In the genomic region with DNA sequence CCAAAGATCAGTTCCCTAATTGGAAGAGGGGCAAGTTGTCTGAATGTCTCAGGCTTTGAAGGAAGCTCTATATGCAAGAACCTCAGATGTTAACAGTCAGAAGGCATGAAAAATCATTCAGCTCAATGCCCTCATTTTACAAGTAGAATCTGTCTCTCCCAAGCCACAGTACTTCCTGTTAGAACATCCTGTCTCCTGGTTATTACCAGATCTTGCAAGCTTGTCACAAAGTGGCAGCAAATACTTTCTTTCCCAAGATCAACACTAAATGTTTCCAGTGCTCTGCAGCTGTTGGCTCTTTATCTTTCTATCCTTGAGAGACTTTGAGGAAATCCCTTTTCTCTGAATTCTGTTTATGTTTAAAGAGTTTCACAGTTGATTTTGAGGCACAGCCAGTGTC, we compare ENCODE assay signal across 10 cellular contexts.
DNase-seq lines count a peak whose midpoint lies in the region; TF ChIP-seq lines count a peak whose summit lies in the region.
"Had no signal": no experiment of that assay in that cellular context is flagged by ENCODE, and none has a peak within 500 bp of the region (broad histone marks: within the 10 kb centered on the region; RNA-seq: fewer than 3 reads in every experiment).

No MANE protein-coding gene starts in this region.

- no peaks in the 10 kb centered on the region for H3K9me3 ChIP-seq in esophagus squamous epithelium

- no peak overlapping the region for H3K4me3 Mint-ChIP-seq in activated T-helper 1 cell treated with anti-CD3 and anti-CD28 coated beads, Interleukin-12 subunit alpha, Interleukin-12 subunit beta, Interleukin-2, Interleukin-4 antibody, amounts not matched to agents 30 ng/mL and 10 ng/mL and 1 ng/mL, durations not matched to agents 14 hours and 24 hours and 36 hours

- DNase-seq in GM04503 (ENCODE audit: low read depth) (peak; percentile 44), LNCaP clone FGC (ENCODE audit: low read depth) (peak; percentile 22), esophagus squamous epithelium (lab: John Stamatoyannopoulos, UW) (no peak), renal cortical epithelial cell (ENCODE audit: low read depth) (peak; percentile 33), NCI-H1694 treated with DMSO at 0.1 percent for 48 hours (lab: John Stamatoyannopoulos, UW) (no peak), C1 segment of cervical spinal cord (lab: John Stamatoyannopoulos, UW) (no peak)
- no peak for DNase-seq in activated T-helper 1 cell treated with anti-CD3 and anti-CD28 coated beads, Interleukin-12 subunit alpha, Interleukin-12 subunit beta, Interleukin-2, Interleukin-4 antibody, amounts not matched to agents 30 ng/mL and 10 ng/mL and 1 ng/mL, durations not matched to agents 14 hours and 24 hours and 36 hours (ENCODE audit: low spot score)
- DNase-seq in activated T-cell treated with anti-CD3 and anti-CD28 coated beads, Interleukin-2, amount 50 U/mL, for 1 hour, result no peak
- DNase-seq: GDM1, retina had no signal

- no peaks in the 10 kb centered on the region for H3K27me3 ChIP-seq in esophagus squamous epithelium

- no peaks in the 10 kb centered on the region for H3K9me3 Mint-ChIP-seq in activated T-helper 1 cell treated with anti-CD3 and anti-CD28 coated beads, Interleukin-12 subunit alpha, Interleukin-12 subunit beta, Interleukin-2, Interleukin-4 antibody, amounts not matched to agents 30 ng/mL and 10 ng/mL and 1 ng/mL, durations not matched to agents 14 hours and 24 hours and 36 hours

- H3K4me1 ChIP-seq in esophagus squamous epithelium, result peaks cover 0 to 34% (median 19%) of the 10 kb centered on the region in 3 donors

- no peak for TF ChIP-seq POLR2A in esophagus squamous epithelium (IDR thresholded peaks at IDR 0.05)

- H3K27me3 Mint-ChIP-seq in activated T-helper 1 cell treated with anti-CD3 and anti-CD28 coated beads, Interleukin-12 subunit alpha, Interleukin-12 subunit beta, Interleukin-2, Interleukin-4 antibody, amounts not matched to agents 30 ng/mL and 10 ng/mL and 1 ng/mL, durations not matched to agents 14 hours and 24 hours and 36 hours (ENCODE audit: insufficient read depth), result no peaks in the 10 kb centered on the region

- intact Hi-C loops in esophagus squamous epithelium (cut with DNase I), result no loop called here
- intact Hi-C loops in activated T-helper 1 cell treated with anti-CD3 and anti-CD28 coated beads, Interleukin-12 subunit alpha, Interleukin-12 subunit beta, Interleukin-2, Interleukin-4 antibody, amounts not matched to agents 30 ng/mL and 10 ng/mL and 1 ng/mL, durations not matched to agents 14 hours and 24 hours and 36 hours (cut with micrococcal nuclease), result loop anchor here (10.0 kb wide), 1 partner anchor 1910 kb away; no protein-coding TSS in a partner anchor

- no peak overlapping the region for H3K4me3 ChIP-seq in LNCaP clone FGC (ENCODE audit: low read depth, low read length)
- H3K4me3 ChIP-seq in esophagus squamous epithelium, result no peak overlapping the region

- H3K36me3 Mint-ChIP-seq in activated T-helper 1 cell treated with anti-CD3 and anti-CD28 coated beads, Interleukin-12 subunit alpha, Interleukin-12 subunit beta, Interleukin-2, Interleukin-4 antibody, amounts not matched to agents 30 ng/mL and 10 ng/mL and 1 ng/mL, durations not matched to agents 14 hours and 24 hours and 36 hours (ENCODE audit: low read depth), result no peaks in the 10 kb centered on the region

- H3K4me1 Mint-ChIP-seq in activated T-helper 1 cell treated with anti-CD3 and anti-CD28 coated beads, Interleukin-12 subunit alpha, Interleukin-12 subunit beta, Interleukin-2, Interleukin-4 antibody, amounts not matched to agents 30 ng/mL and 10 ng/mL and 1 ng/mL, durations not matched to agents 14 hours and 24 hours and 36 hours (ENCODE audit: low read depth), result peaks cover 20% of the 10 kb centered on the region

- peak overlapping the region in 3 of 4 donors; percentile 15 to 65 (median 36) for H3K27ac ChIP-seq in esophagus squamous epithelium

- no peak overlapping the region for H3K27ac Mint-ChIP-seq in activated T-helper 1 cell treated with anti-CD3 and anti-CD28 coated beads, Interleukin-12 subunit alpha, Interleukin-12 subunit beta, Interleukin-2, Interleukin-4 antibody, amounts not matched to agents 30 ng/mL and 10 ng/mL and 1 ng/mL, durations not matched to agents 14 hours and 24 hours and 36 hours

- H3K36me3 ChIP-seq in esophagus squamous epithelium, result no peaks in the 10 kb centered on the region

- no peak for TF ChIP-seq CTCF in LNCaP clone FGC (IDR thresholded peaks at IDR 0.05; ENCODE audit: control insufficient read depth, extremely low read depth, insufficient read depth)
- TF ChIP-seq CTCF in esophagus squamous epithelium (IDR thresholded peaks at IDR 0.05), result no peak

Comparison
In these comparisons a context has a peak if more than half of its experiments do, and no peak if none do; other contexts are left out.
1. DNase-seq: peak in GM04503 (single experiment), LNCaP clone FGC (single experiment) and renal cortical epithelial cell (single experiment); none in esophagus squamous epithelium (single experiment), activated T-helper 1 cell treated with anti-CD3 and anti-CD28 coated beads, Interleukin-12 subunit alpha, Interleukin-12 subunit beta, Interleukin-2, Interleukin-4 antibody, amounts not matched to agents 30 ng/mL and 10 ng/mL and 1 ng/mL, durations not matched to agents 14 hours and 24 hours and 36 hours (single experiment), activated T-cell treated with anti-CD3 and anti-CD28 coated beads, Interleukin-2, amount 50 U/mL, for 1 hour (single experiment), NCI-H1694 treated with DMSO at 0.1 percent for 48 hours (single experiment) and C1 segment of cervical spinal cord (0 of 14).